Comparison of ENCODE assay signal across 18 cellular contexts in genomic region chr1:228093050-228093906, GRCh38. TPM values are rescaled to one million over a fixed set of nuclear protein-coding genes. Genes with fewer than 3 reads are reported as not detected.
A peak's percentile ranks its signal among the peaks of the same experiment; 100 is the strongest.
DNase-seq lines count a peak whose midpoint lies in the region; ATAC-seq, FAIRE-seq and TF ChIP-seq lines count a peak whose summit lies in the region.
"Had no signal": no experiment of that assay in that cellular context is flagged by ENCODE, and none has a peak within 500 bp of the region (broad histone marks: within the 10 kb centered on the region; RNA-seq: fewer than 3 reads in every experiment).

No MANE protein-coding gene starts in this region.

- H2AFZ ChIP-seq in HepG2 (ENCODE audit: low read length): no peak overlapping the region

- TF ChIP-seq EP300 in HepG2 (IDR thresholded peaks at IDR 0.05; ENCODE audit: low read depth in 2 of 2, low read length in 2 of 2) (no peak), HepG2 (CRISPR knock-in tag; IDR thresholded peaks at IDR 0.05; ENCODE audit: borderline replicate concordance) (no peak)

- no peak for TF ChIP-seq CTCF in HepG2 (CRISPR knock-in tag; IDR thresholded peaks at IDR 0.05)
- TF ChIP-seq CTCF in right lobe of liver (IDR thresholded peaks at IDR 0.05): no peak
- TF ChIP-seq CTCF in upper lobe of right lung (IDR thresholded peaks at IDR 0.05): no peak

- WGBS in HepG2 (ENCODE audit: low lambda C conversion rate): 97% methylated on average over 18 of the region's 20 CpGs
- WGBS in right lobe of liver (ENCODE audit: insufficient coverage, low coverage, low lambda C conversion rate, missing lambda C conversion rate): 97% methylated on average over 10 of the region's 20 CpGs
- WGBS in esophagus, 2 donors: 81 to 82% methylated on average over 20 of the region's 20 CpGs

- peaks cover 97% of the 10 kb centered on the region for H3K79me2 ChIP-seq in HepG2 (ENCODE audit: insufficient read depth, low read length)

- H3K4me2 ChIP-seq in HepG2 (ENCODE audit: low read depth, low read length): no peak overlapping the region

- peaks cover 100% of the 10 kb centered on the region for H4K20me1 ChIP-seq in HepG2 (ENCODE audit: insufficient read depth, low read length)

- H3K4me1 ChIP-seq in HepG2 (ENCODE audit: insufficient read depth, low read length) (peaks cover 31% of the 10 kb centered on the region), right lobe of liver (peaks cover 0 to 33% (median 14%) of the 10 kb centered on the region in 4 donors), esophagus (ENCODE audit: control insufficient read depth in 2 of 2, insufficient read depth in 2 of 2, low read length in 1 of 2) (peaks cover 26 to 46% of the 10 kb centered on the region in 2 donors), upper lobe of right lung (peaks cover 57% of the 10 kb centered on the region)

- POLR2A ChIA-PET in HepG2 (lab: Yijun Ruan, JAX): interaction anchor here (0.8 to 1.8 kb wide), 2 partner anchors 9 to 10 kb away, joined by 4 to 7 read pairs; partner anchors contain the start of gene ARF1

- no peak overlapping the region for H3K9ac ChIP-seq in HepG2 (ENCODE audit: insufficient read depth, low read depth, low read length)

- ATAC-seq in HepG2 (no peak), right lobe of liver (no peak), upper lobe of right lung (no peak), HG03439 (IDR thresholded peaks at IDR 0.05; ENCODE audit: unreplicated experiment) (no peak), GM18520 (IDR thresholded peaks at IDR 0.05; ENCODE audit: unreplicated experiment) (no peak)
- ATAC-seq: heart left ventricle had no signal

- TF ChIP-seq RAD21 in HepG2 (CRISPR knock-in tag; IDR thresholded peaks at IDR 0.05): no peak

- no peak overlapping the region for H3K27ac ChIP-seq in HepG2 (ENCODE audit: extremely low read length, insufficient read depth, low read length)
- no peak overlapping the region for H3K27ac ChIP-seq in right lobe of liver
- peak overlapping the region; percentile 36 to 80 for H3K27ac ChIP-seq in esophagus (ENCODE audit: low read depth in 2 of 2, low read length in 1 of 2)
- no peak overlapping the region for H3K27ac ChIP-seq in upper lobe of right lung
- H3K27ac ChIP-seq: heart left ventricle, VCaP had no signal

- CTCF ChIA-PET in HepG2 (lab: Yijun Ruan, JAX; ENCODE audit: low intra/inter-chr PET ratio, low total read pairs): no interaction called here

- no peak for TF ChIP-seq POLR2A in HepG2 (IDR thresholded peaks at IDR 0.05; ENCODE audit: insufficient read depth in 1 of 2, low read depth in 2 of 2, low read length in 2 of 2)
- no peak for TF ChIP-seq POLR2A in right lobe of liver (IDR thresholded peaks at IDR 0.05)

- intact Hi-C loops in HepG2 (cut with micrococcal nuclease; ENCODE audit: unreplicated experiment): no loop called here
- intact Hi-C loops in right lobe of liver (cut with DNase I): no loop called here
- intact Hi-C loops in upper lobe of right lung (cut with DNase I): no loop called here

- no peak for FAIRE-seq in HepG2 (lab: Jason Lieb, UNC)
- FAIRE-seq: small intestine had no signal

- H3K36me3 ChIP-seq in HepG2 (replicated peaks in 1 of 2; ENCODE audit: control insufficient read depth in 1 of 2, insufficient read depth in 2 of 2, low read length in 2 of 2) (peaks cover 19 to 75% of the 10 kb centered on the region in 2 experiments; a peak in 4 of 5 replicates), right lobe of liver (peaks cover 0 to 16% (median 9%) of the 10 kb centered on the region in 4 donors), esophagus (ENCODE audit: control insufficient read depth in 2 of 2, insufficient read depth in 2 of 2, low read length in 1 of 2) (peaks cover 0 to 27% of the 10 kb centered on the region in 2 donors), upper lobe of right lung (peaks cover 43% of the 10 kb centered on the region)

- H3K4me3 ChIP-seq in HepG2 (replicated peaks in 1 of 3; ENCODE audit: insufficient read depth in 1 of 3, low read depth in 2 of 3, low read length in 3 of 3): no peak overlapping the region
- H3K4me3 ChIP-seq in right lobe of liver: no peak overlapping the region
- peak overlapping the region in 1 of 2 donors; percentile 2 for H3K4me3 ChIP-seq in esophagus (ENCODE audit: low read depth in 1 of 2, low read length in 2 of 2)
- H3K4me3 ChIP-seq in upper lobe of right lung: no peak overlapping the region
- H3K4me3 ChIP-seq: heart left ventricle, MG63 had no signal

- H3K27me3 ChIP-seq in HepG2 (ENCODE audit: control insufficient read depth in 1 of 2, insufficient read depth in 2 of 2, low read length in 2 of 2): no peaks in the 10 kb centered on the region
- no peaks in the 10 kb centered on the region for H3K27me3 ChIP-seq in right lobe of liver
- H3K27me3 ChIP-seq in esophagus (ENCODE audit: control insufficient read depth in 1 of 2, insufficient read depth in 2 of 2, low read length in 2 of 2): no peaks in the 10 kb centered on the region
- H3K27me3 ChIP-seq in upper lobe of right lung: no peaks in the 10 kb centered on the region
- H3K27me3 ChIP-seq: heart left ventricle, MG63 had no signal

- in situ Hi-C loops in HepG2 (cut with HindIII; ENCODE audit: extremely low pct_ligation_motif_present, low pct_unique_long_range_greater_than_20kb): no loop called here

- DNase-seq in HepG2 (ENCODE audit: low spot score) (no peak), right lobe of liver (no peak), NCI-H2171 (lab: John Stamatoyannopoulos, UW) (peak; percentile 82), upper lobe of right lung (peak; percentile 18), KG1 (lab: John Stamatoyannopoulos, UW) (no peak)
- DNase-seq: activated CD4-positive, alpha-beta T cell treated with anti-CD3 and anti-CD28 coated beads, Interleukin-2, amount 50 U/mL, for 4 hours; caudate nucleus; GF-D8; heart left ventricle; MG63; NCI-H1694; NCI-H446 treated with DMSO at 0.1 percent for 48 hours; NK-92 treated with Interleukin-12 subunit alpha and Interleukin-12 subunit beta, amount 100 ng/mL, for 24 hours; small intestine had no signal

- no TSS peak for BruUV-seq in HepG2 (replicated peaks; lab: Mats Ljungman, UMichigan)

- H3K9me3 ChIP-seq in HepG2 (ENCODE audit: low read length) (peaks cover 26% of the 10 kb centered on the region), right lobe of liver (peaks cover 0 to 4% (median 0%) of the 10 kb centered on the region in 4 donors), esophagus (ENCODE audit: control insufficient read depth in 2 of 2, insufficient read depth in 1 of 2, low read depth in 1 of 2, low read length in 1 of 2) (peaks cover 3 to 4% of the 10 kb centered on the region in 2 donors), upper lobe of right lung (peaks cover 5% of the 10 kb centered on the region)

RNA-seq across cellular contexts. Expression of gene C1orf35, which starts 9.8 kb away (rescaled TPM):
- total RNA-seq in HepG2 (2016; rRNA removed; fragmentation: Illumina TruSeq; extraction: Trizol) (14.2 and 19.3 TPM in 2 replicates), right lobe of liver (1 to 10 TPM; 3.4 to 6.3 (median 5.2) TPM), upper lobe of right lung (12.5 TPM)
- total RNA-seq in HepG2 (2016; cell fraction: cytosol; rRNA removed; fragmentation: Illumina TruSeq; extraction: Trizol; ENCODE audit: low read depth): 3.6 and 3.9 TPM in 2 replicates
- 12.7 and 19.3 TPM in 2 replicates for total RNA-seq in HepG2 (2016; cell fraction: insoluble cytoplasmic fraction; rRNA removed; fragmentation: Illumina TruSeq; extraction: Trizol)
- 5.2 and 7.7 TPM in 2 replicates for total RNA-seq in HepG2 (2016; cell fraction: membrane; rRNA removed; fragmentation: Illumina TruSeq; extraction: Trizol)
- total RNA-seq in HepG2 (2016; cell fraction: nucleus; rRNA removed; fragmentation: Illumina TruSeq; extraction: Trizol): 10.2 and 14.8 TPM in 2 replicates
- polyA plus RNA-seq in HepG2 (2011; rRNA removed) (8.1 and 8.8 TPM in 2 replicates), esophagus (10 to 100 TPM; 18.4 to 26.0 TPM)
- 5.5 and 9.0 TPM in 2 replicates for polyA plus RNA-seq in HepG2 (2011; cell fraction: cytosol; rRNA removed)
- polyA plus RNA-seq in HepG2 (2011; cell fraction: nucleus; rRNA removed): 34.5 and 36.2 TPM in 2 replicates
- 6.8 and 7.0 TPM in 2 replicates for polyA plus RNA-seq in HepG2 (2012)
- 2.9 and 3.3 TPM in 2 replicates for polyA plus RNA-seq in HepG2 (2016; cell fraction: cytosol; fragmentation: Illumina TruSeq; extraction: Trizol; ENCODE audit: low read depth)
- 14.4 and 15.4 TPM in 2 replicates for polyA plus RNA-seq in HepG2 (2016; cell fraction: insoluble cytoplasmic fraction; fragmentation: Illumina TruSeq; extraction: Trizol; ENCODE audit: low read depth)
- 4.2 TPM in 2 replicates for polyA plus RNA-seq in HepG2 (2016; cell fraction: membrane; fragmentation: Illumina TruSeq; extraction: Trizol; ENCODE audit: low read depth)
- polyA plus RNA-seq in HepG2 (2016; cell fraction: nucleus; fragmentation: Illumina TruSeq; extraction: Trizol; ENCODE audit: insufficient read depth, low read depth): 35.0 and 36.9 TPM in 2 replicates
- polyA minus RNA-seq in HepG2 (2011; rRNA and poly(A)+ RNA removed; ENCODE audit: low replicate concordance): 3.9 and 4.2 TPM in 2 replicates
- polyA minus RNA-seq in HepG2 (2011; cell fraction: cytosol; rRNA and poly(A)+ RNA removed): 1.2 and 2.6 TPM in 2 replicates
- polyA minus RNA-seq in HepG2 (2011; cell fraction: nucleus; rRNA and poly(A)+ RNA removed): 2.7 and 3.4 TPM in 2 replicates

RNA-seq across cellular contexts. Expression of gene ARF1, which starts 10.8 kb away (rescaled TPM):
- total RNA-seq in HepG2 (2016; rRNA removed; fragmentation: Illumina TruSeq; extraction: Trizol) (186 and 210 TPM in 2 replicates), right lobe of liver (100 to 1,000 TPM; 143 to 261 (median 193) TPM), upper lobe of right lung (397 TPM)
- total RNA-seq in HepG2 (2016; cell fraction: cytosol; rRNA removed; fragmentation: Illumina TruSeq; extraction: Trizol; ENCODE audit: low read depth): 81.7 and 86.1 TPM in 2 replicates
- total RNA-seq in HepG2 (2016; cell fraction: insoluble cytoplasmic fraction; rRNA removed; fragmentation: Illumina TruSeq; extraction: Trizol): 189 and 192 TPM in 2 replicates
- total RNA-seq in HepG2 (2016; cell fraction: membrane; rRNA removed; fragmentation: Illumina TruSeq; extraction: Trizol): 147 and 149 TPM in 2 replicates
- total RNA-seq in HepG2 (2016; cell fraction: nucleus; rRNA removed; fragmentation: Illumina TruSeq; extraction: Trizol): 107 and 112 TPM in 2 replicates
- polyA plus RNA-seq in HepG2 (2011; rRNA removed) (327 and 337 TPM in 2 replicates), esophagus (100 to 1,000 TPM; 180 to 295 TPM)
- 324 and 458 TPM in 2 replicates for polyA plus RNA-seq in HepG2 (2011; cell fraction: cytosol; rRNA removed)
- 231 and 250 TPM in 2 replicates for polyA plus RNA-seq in HepG2 (2011; cell fraction: nucleus; rRNA removed)
- polyA plus RNA-seq in HepG2 (2012): 231 and 263 TPM in 2 replicates
- 82.3 and 83.9 TPM in 2 replicates for polyA plus RNA-seq in HepG2 (2016; cell fraction: cytosol; fragmentation: Illumina TruSeq; extraction: Trizol; ENCODE audit: low read depth)
- 300 and 336 TPM in 2 replicates for polyA plus RNA-seq in HepG2 (2016; cell fraction: insoluble cytoplasmic fraction; fragmentation: Illumina TruSeq; extraction: Trizol; ENCODE audit: low read depth)
- 127 and 132 TPM in 2 replicates for polyA plus RNA-seq in HepG2 (2016; cell fraction: membrane; fragmentation: Illumina TruSeq; extraction: Trizol; ENCODE audit: low read depth)
- 254 and 261 TPM in 2 replicates for polyA plus RNA-seq in HepG2 (2016; cell fraction: nucleus; fragmentation: Illumina TruSeq; extraction: Trizol; ENCODE audit: insufficient read depth, low read depth)
- polyA minus RNA-seq in HepG2 (2011; rRNA and poly(A)+ RNA removed; ENCODE audit: low replicate concordance): 586 and 708 TPM in 2 replicates
- 237 and 248 TPM in 2 replicates for polyA minus RNA-seq in HepG2 (2011; cell fraction: cytosol; rRNA and poly(A)+ RNA removed)
- polyA minus RNA-seq in HepG2 (2011; cell fraction: nucleus; rRNA and poly(A)+ RNA removed): 85.8 and 86.9 TPM in 2 replicates

RNA-seq across cellular contexts. Expression of gene MRPL55, which starts 15.8 kb away (rescaled TPM):
- total RNA-seq in HepG2 (2016; rRNA removed; fragmentation: Illumina TruSeq; extraction: Trizol): 92.9 and 97.9 TPM in 2 replicates
- 49.0 and 60.3 TPM in 2 replicates for total RNA-seq in HepG2 (2016; cell fraction: cytosol; rRNA removed; fragmentation: Illumina TruSeq; extraction: Trizol; ENCODE audit: low read depth)
- 86.6 and 104 TPM in 2 replicates for total RNA-seq in HepG2 (2016; cell fraction: insoluble cytoplasmic fraction; rRNA removed; fragmentation: Illumina TruSeq; extraction: Trizol)
- total RNA-seq in HepG2 (2016; cell fraction: membrane; rRNA removed; fragmentation: Illumina TruSeq; extraction: Trizol): 54.0 and 72.4 TPM in 2 replicates
- 52.4 and 56.0 TPM in 2 replicates for total RNA-seq in HepG2 (2016; cell fraction: nucleus; rRNA removed; fragmentation: Illumina TruSeq; extraction: Trizol)
- 58.6 and 74.8 TPM in 2 replicates for polyA plus RNA-seq in HepG2 (2011; rRNA removed)
- 43.3 and 107 TPM in 2 replicates for polyA plus RNA-seq in HepG2 (2011; cell fraction: cytosol; rRNA removed)
- polyA plus RNA-seq in HepG2 (2011; cell fraction: nucleus; rRNA removed): 195 and 229 TPM in 2 replicates
- polyA plus RNA-seq in HepG2 (2012): 31.6 and 40.6 TPM in 2 replicates
- 37.6 and 50.2 TPM in 2 replicates for polyA plus RNA-seq in HepG2 (2016; cell fraction: cytosol; fragmentation: Illumina TruSeq; extraction: Trizol; ENCODE audit: low read depth)
- 96.5 and 99.2 TPM in 2 replicates for polyA plus RNA-seq in HepG2 (2016; cell fraction: insoluble cytoplasmic fraction; fragmentation: Illumina TruSeq; extraction: Trizol; ENCODE audit: low read depth)
- polyA plus RNA-seq in HepG2 (2016; cell fraction: membrane; fragmentation: Illumina TruSeq; extraction: Trizol; ENCODE audit: low read depth): 41.3 and 57.8 TPM in 2 replicates
- 81.1 and 106 TPM in 2 replicates for polyA plus RNA-seq in HepG2 (2016; cell fraction: nucleus; fragmentation: Illumina TruSeq; extraction: Trizol; ENCODE audit: insufficient read depth, low read depth)
- 52.6 and 85.2 TPM in 2 replicates for polyA minus RNA-seq in HepG2 (2011; rRNA and poly(A)+ RNA removed; ENCODE audit: low replicate concordance)
- 25.1 and 31.5 TPM in 2 replicates for polyA minus RNA-seq in HepG2 (2011; cell fraction: cytosol; rRNA and poly(A)+ RNA removed)
- polyA minus RNA-seq in HepG2 (2011; cell fraction: nucleus; rRNA and poly(A)+ RNA removed): 29.2 and 32.2 TPM in 2 replicates
- total RNA-seq in right lobe of liver: 10 to 100 TPM; 24.2 to 75.9 (median 38.0) TPM
- polyA plus RNA-seq in esophagus: 10 to 100 TPM; 87.0 to 94.9 TPM
- total RNA-seq in upper lobe of right lung: 39.9 TPM

RNA-seq across cellular contexts. Expression of gene GUK1, which starts 46.8 kb away (rescaled TPM):
- total RNA-seq in HepG2 (2016; rRNA removed; fragmentation: Illumina TruSeq; extraction: Trizol) (82.7 and 116 TPM in 2 replicates), right lobe of liver (100 to 1,000 TPM in 4 of 6 experiments, 10 to 100 TPM in 2; 78.0 to 235 (median 108) TPM), upper lobe of right lung (203 TPM)
- 772 and 776 TPM in 2 replicates for total RNA-seq in HepG2 (2016; cell fraction: cytosol; rRNA removed; fragmentation: Illumina TruSeq; extraction: Trizol; ENCODE audit: low read depth)
- 78.9 and 120 TPM in 2 replicates for total RNA-seq in HepG2 (2016; cell fraction: insoluble cytoplasmic fraction; rRNA removed; fragmentation: Illumina TruSeq; extraction: Trizol)
- total RNA-seq in HepG2 (2016; cell fraction: membrane; rRNA removed; fragmentation: Illumina TruSeq; extraction: Trizol): 448 and 476 TPM in 2 replicates
- total RNA-seq in HepG2 (2016; cell fraction: nucleus; rRNA removed; fragmentation: Illumina TruSeq; extraction: Trizol): 51.4 and 56.9 TPM in 2 replicates
- polyA plus RNA-seq in HepG2 (2011; rRNA removed) (154 and 205 TPM in 2 replicates), esophagus (100 to 1,000 TPM; 299 to 484 TPM)
- 228 and 301 TPM in 2 replicates for polyA plus RNA-seq in HepG2 (2011; cell fraction: cytosol; rRNA removed)
- polyA plus RNA-seq in HepG2 (2011; cell fraction: nucleus; rRNA removed): 387 and 492 TPM in 2 replicates
- polyA plus RNA-seq in HepG2 (2012): 58.4 and 85.4 TPM in 2 replicates
- 764 and 775 TPM in 2 replicates for polyA plus RNA-seq in HepG2 (2016; cell fraction: cytosol; fragmentation: Illumina TruSeq; extraction: Trizol; ENCODE audit: low read depth)
- 78.9 and 87.4 TPM in 2 replicates for polyA plus RNA-seq in HepG2 (2016; cell fraction: insoluble cytoplasmic fraction; fragmentation: Illumina TruSeq; extraction: Trizol; ENCODE audit: low read depth)
- 402 and 423 TPM in 2 replicates for polyA plus RNA-seq in HepG2 (2016; cell fraction: membrane; fragmentation: Illumina TruSeq; extraction: Trizol; ENCODE audit: low read depth)
- polyA plus RNA-seq in HepG2 (2016; cell fraction: nucleus; fragmentation: Illumina TruSeq; extraction: Trizol; ENCODE audit: insufficient read depth, low read depth): 119 and 120 TPM in 2 replicates
- polyA minus RNA-seq in HepG2 (2011; rRNA and poly(A)+ RNA removed; ENCODE audit: low replicate concordance): 81.2 and 86.5 TPM in 2 replicates
- 31.2 and 41.7 TPM in 2 replicates for polyA minus RNA-seq in HepG2 (2011; cell fraction: cytosol; rRNA and poly(A)+ RNA removed)
- 52.1 and 60.5 TPM in 2 replicates for polyA minus RNA-seq in HepG2 (2011; cell fraction: nucleus; rRNA and poly(A)+ RNA removed)

RNA-seq across cellular contexts. Expression of gene GJC2, which starts 56.5 kb away (rescaled TPM):
- 1.6 and 3.8 TPM in 2 replicates for total RNA-seq in HepG2 (2016; rRNA removed; fragmentation: Illumina TruSeq; extraction: Trizol)
- 0.79 and 1.0 TPM in 2 replicates for total RNA-seq in HepG2 (2016; cell fraction: cytosol; rRNA removed; fragmentation: Illumina TruSeq; extraction: Trizol; ENCODE audit: low read depth)
- 1.5 and 3.8 TPM in 2 replicates for total RNA-seq in HepG2 (2016; cell fraction: insoluble cytoplasmic fraction; rRNA removed; fragmentation: Illumina TruSeq; extraction: Trizol)
- total RNA-seq in HepG2 (2016; cell fraction: membrane; rRNA removed; fragmentation: Illumina TruSeq; extraction: Trizol): 1.4 and 2.0 TPM in 2 replicates
- total RNA-seq in HepG2 (2016; cell fraction: nucleus; rRNA removed; fragmentation: Illumina TruSeq; extraction: Trizol): 2.3 and 2.4 TPM in 2 replicates
- 1.6 and 2.5 TPM in 2 replicates for polyA plus RNA-seq in HepG2 (2011; rRNA removed)
- 1.4 and 3.3 TPM in 2 replicates for polyA plus RNA-seq in HepG2 (2011; cell fraction: cytosol; rRNA removed)
- polyA plus RNA-seq in HepG2 (2011; cell fraction: nucleus; rRNA removed): 3.1 and 3.8 TPM in 2 replicates
- 2.5 and 2.9 TPM in 2 replicates for polyA plus RNA-seq in HepG2 (2012)
- 0.48 and 0.51 TPM in 2 replicates for polyA plus RNA-seq in HepG2 (2016; cell fraction: cytosol; fragmentation: Illumina TruSeq; extraction: Trizol; ENCODE audit: low read depth)
- 1.7 and 1.8 TPM in 2 replicates for polyA plus RNA-seq in HepG2 (2016; cell fraction: insoluble cytoplasmic fraction; fragmentation: Illumina TruSeq; extraction: Trizol; ENCODE audit: low read depth)
- 1.2 and 1.3 TPM in 2 replicates for polyA plus RNA-seq in HepG2 (2016; cell fraction: membrane; fragmentation: Illumina TruSeq; extraction: Trizol; ENCODE audit: low read depth)
- 3.1 and 3.7 TPM in 2 replicates for polyA plus RNA-seq in HepG2 (2016; cell fraction: nucleus; fragmentation: Illumina TruSeq; extraction: Trizol; ENCODE audit: insufficient read depth, low read depth)
- polyA minus RNA-seq in HepG2 (2011; rRNA and poly(A)+ RNA removed; ENCODE audit: low replicate concordance): 0.65 and 7.9 TPM in 2 replicates
- polyA minus RNA-seq in HepG2 (2011; cell fraction: cytosol; rRNA and poly(A)+ RNA removed): 2.4 and 5.1 TPM in 2 replicates
- polyA minus RNA-seq in HepG2 (2011; cell fraction: nucleus; rRNA and poly(A)+ RNA removed): 2.4 and 2.7 TPM in 2 replicates
- under 1 TPM in 5 of 6 experiments, not detected in 1; 0.12 to 0.44 (median 0.16) TPM for total RNA-seq in right lobe of liver
- polyA plus RNA-seq in esophagus: under 1 TPM; 0.57 to 0.64 TPM
- total RNA-seq in upper lobe of right lung: 6.9 TPM

Comparison
In these comparisons a context has a peak if more than half of its experiments do, and no peak if none do; other contexts are left out.
1. DNase-seq: peak in NCI-H2171 (single experiment) and upper lobe of right lung (single experiment); none in HepG2 (single experiment), right lobe of liver (0 of 3) and KG1 (single experiment).
2. H3K27ac ChIP-seq: peak in esophagus (2 of 2); none in HepG2 (single experiment), right lobe of liver (0 of 3) and upper lobe of right lung (single experiment).